In genomic region chr17:55437165-55437605, GRCh38 we compare ENCODE assay signal across 1 cellular context.
TF ChIP-seq lines count a peak whose summit lies in the region.

No MANE protein-coding gene starts in this region.

TF ChIP-seq in IMR-90, 13 proteins besides CTCF, POLR2A, EP300 and RAD21:
- no peak for TF ChIP-seq FOS (IDR thresholded peaks at IDR 0.05; ENCODE audit: low read depth, low read length)
- no peak for TF ChIP-seq MAZ (IDR thresholded peaks at IDR 0.05; ENCODE audit: borderline replicate concordance, low read depth, low read length)
- no peak for TF ChIP-seq MXI1 (IDR thresholded peaks at IDR 0.05; ENCODE audit: borderline replicate concordance, low read depth, low read length)
- TF ChIP-seq RCOR1 (IDR thresholded peaks at IDR 0.05; ENCODE audit: insufficient replicate concordance, low read length), result no peak
- no peak for TF ChIP-seq USF2 (IDR thresholded peaks at IDR 0.05; ENCODE audit: low read depth, low read length)
- no peak for TF ChIP-seq ELK1 (IDR thresholded peaks at IDR 0.05; ENCODE audit: borderline replicate concordance, low read depth, low read length)
- TF ChIP-seq MAFK (IDR thresholded peaks at IDR 0.05; ENCODE audit: low read depth, low read length), result no peak
- TF ChIP-seq CEBPB (IDR thresholded peaks at IDR 0.05; ENCODE audit: low read depth, low read length), result no peak
- no peak for TF ChIP-seq SMC3 (IDR thresholded peaks at IDR 0.05; ENCODE audit: low read depth, low read length)
- no peak for TF ChIP-seq NFE2L2 (IDR thresholded peaks at IDR 0.05; ENCODE audit: low read depth, low read length)
- TF ChIP-seq CHD1 (IDR thresholded peaks at IDR 0.05; ENCODE audit: low read depth, low read length), result no peak
